12 cellular contexts compared by ENCODE assay signal in the genomic region with DNA sequence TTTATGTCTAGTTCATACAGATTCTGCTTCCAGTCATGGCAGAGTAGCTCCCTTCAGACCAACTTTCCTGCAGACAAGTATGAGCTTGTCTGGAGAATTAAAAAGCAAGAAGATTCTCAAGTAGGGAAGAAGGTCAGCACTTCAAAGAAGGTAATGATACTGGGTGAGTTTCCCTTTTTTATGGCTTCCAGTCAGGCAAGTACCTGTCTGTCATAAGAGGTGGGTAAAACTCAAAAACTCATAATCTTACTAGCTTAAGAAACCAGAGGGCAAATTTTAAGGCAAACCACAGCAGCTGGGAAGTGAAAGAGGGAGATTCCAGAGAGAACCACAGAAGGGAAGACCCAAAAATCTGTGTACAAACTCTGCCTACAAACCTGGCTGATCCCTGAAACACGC. TPM values are rescaled to one million over a fixed set of nuclear protein-coding genes. Genes with fewer than 3 reads are reported as not detected.
A peak's percentile ranks its signal among the peaks of the same experiment; 100 is the strongest.
DNase-seq lines count a peak whose midpoint lies in the region; ATAC-seq and TF ChIP-seq lines count a peak whose summit lies in the region.
"Had no signal": no experiment of that assay in that cellular context is flagged by ENCODE, and none has a peak within 500 bp of the region (broad histone marks: within the 10 kb centered on the region; RNA-seq: fewer than 3 reads in every experiment).

No MANE protein-coding gene starts in this region.

- H3K4me1 Mint-ChIP-seq in activated CD8-positive, alpha-beta T cell treated with anti-CD3 and anti-CD28 coated beads for 36 hours (ENCODE audit: low read depth) = peaks cover 67% of the 10 kb centered on the region
- peaks cover 61% of the 10 kb centered on the region for H3K4me1 Mint-ChIP-seq in activated CD8-positive, alpha-beta T cell treated with anti-CD3 and anti-CD28 coated beads, Interleukin-2, amount 10 ng/mL, durations not matched to agents 7 days and 5 days (ENCODE audit: low read depth)
- H3K4me1 Mint-ChIP-seq in activated T-helper 17 cell treated with anti-CD3 and anti-CD28 coated beads, Interleukin-2, amount 50 U/mL, for 72 hours = peaks cover 50% of the 10 kb centered on the region

- TF ChIP-seq CTCF in activated CD8-positive, alpha-beta T cell treated with anti-CD3 and anti-CD28 coated beads for 36 hours (IDR thresholded peaks at IDR 0.05) = no peak
- TF ChIP-seq CTCF in testis (IDR thresholded peaks at IDR 0.05) = no peak

- H4K91ac ChIP-seq in trophoblast cell (ENCODE audit: low read depth, low read length) = no peak overlapping the region

- no peaks in the 10 kb centered on the region for H3K79me1 ChIP-seq in trophoblast cell (ENCODE audit: low read length)

- H3K18ac ChIP-seq in trophoblast cell (ENCODE audit: low read length) = no peak overlapping the region

- H3K9ac ChIP-seq in trophoblast cell (ENCODE audit: low read length) = no peak overlapping the region

- no CpG with 5 or more reads among the region's 1 CpG for WGBS in trophoblast cell (ENCODE audit: extremely low coverage, insufficient coverage, insufficient read length)
- 83 to 88% methylated on average over 1 of the region's 1 CpG for WGBS in testis, 2 donors

- no peak overlapping the region for H3K14ac ChIP-seq in trophoblast cell (ENCODE audit: low read length)

- H4K12ac ChIP-seq in trophoblast cell (ENCODE audit: low read depth, low read length) = no peak overlapping the region

- no peak overlapping the region for H2BK5ac ChIP-seq in trophoblast cell (ENCODE audit: low read depth, low read length, poor library complexity)

- CTCF ChIA-PET in activated CD8-positive, alpha-beta T cell treated with anti-CD3 and anti-CD28 coated beads for 36 hours (lab: Charles Lee) = interaction anchor here (0.9 to 1.2 kb wide), 4 partner anchors 13 to 126 kb away, joined by 3 to 4 read pairs (median 3); no protein-coding TSS in a partner anchor
- CTCF ChIA-PET in activated CD8-positive, alpha-beta T cell treated with anti-CD3 and anti-CD28 coated beads, Interleukin-2, amount 10 ng/mL, durations not matched to agents 7 days and 5 days (lab: Charles Lee) = interaction anchor here (1.2 kb wide), 2 partner anchors 12 to 324 kb away, joined by 3 read pairs; no protein-coding TSS in a partner anchor

- POLR2A ChIA-PET in activated CD8-positive, alpha-beta T cell treated with anti-CD3 and anti-CD28 coated beads for 36 hours (lab: Charles Lee) = interaction anchor here (1.0 kb wide), 1 partner anchor 9 kb away, joined by 3 read pairs; no protein-coding TSS in a partner anchor
- POLR2A ChIA-PET in activated CD8-positive, alpha-beta T cell treated with anti-CD3 and anti-CD28 coated beads, Interleukin-2, amount 10 ng/mL, durations not matched to agents 7 days and 5 days (lab: Charles Lee) = no interaction called here

- H3K27me3 Mint-ChIP-seq in activated CD8-positive, alpha-beta T cell treated with anti-CD3 and anti-CD28 coated beads for 36 hours = no peaks in the 10 kb centered on the region
- no peaks in the 10 kb centered on the region for H3K27me3 Mint-ChIP-seq in activated CD8-positive, alpha-beta T cell treated with anti-CD3 and anti-CD28 coated beads, Interleukin-2, amount 10 ng/mL, durations not matched to agents 7 days and 5 days (ENCODE audit: low read depth)
- no peaks in the 10 kb centered on the region for H3K27me3 Mint-ChIP-seq in activated T-helper 17 cell treated with anti-CD3 and anti-CD28 coated beads, Interleukin-2, amount 50 U/mL, for 72 hours

- no peak overlapping the region for H2BK120ac ChIP-seq in trophoblast cell (ENCODE audit: insufficient read depth, low read length, poor library complexity)

- no peak overlapping the region for H2AK5ac ChIP-seq in trophoblast cell (ENCODE audit: low read length)

- peaks cover 5 to 13% of the 10 kb centered on the region in 2 experiments for H3K4me1 ChIP-seq in trophoblast cell (ENCODE audit: control insufficient read depth in 1 of 2, insufficient read depth in 2 of 2, low read length in 2 of 2)
- H3K4me1 ChIP-seq in testis = no peaks in the 10 kb centered on the region

- H3K4me3 Mint-ChIP-seq in activated CD8-positive, alpha-beta T cell treated with anti-CD3 and anti-CD28 coated beads for 36 hours = no peak overlapping the region
- H3K4me3 Mint-ChIP-seq in activated CD8-positive, alpha-beta T cell treated with anti-CD3 and anti-CD28 coated beads, Interleukin-2, amount 10 ng/mL, durations not matched to agents 7 days and 5 days = no peak overlapping the region
- H3K4me3 Mint-ChIP-seq in activated T-helper 17 cell treated with anti-CD3 and anti-CD28 coated beads, Interleukin-2, amount 50 U/mL, for 72 hours = peak overlapping the region; percentile 62

- peak overlapping the region; percentile 13 for H3K27ac Mint-ChIP-seq in activated CD8-positive, alpha-beta T cell treated with anti-CD3 and anti-CD28 coated beads for 36 hours
- no peak overlapping the region for H3K27ac Mint-ChIP-seq in activated CD8-positive, alpha-beta T cell treated with anti-CD3 and anti-CD28 coated beads, Interleukin-2, amount 10 ng/mL, durations not matched to agents 7 days and 5 days
- H3K27ac Mint-ChIP-seq in activated T-helper 17 cell treated with anti-CD3 and anti-CD28 coated beads, Interleukin-2, amount 50 U/mL, for 72 hours = peak overlapping the region; percentile 78

- TF ChIP-seq POLR2A in testis (IDR thresholded peaks at IDR 0.05) = no peak

- H3K23ac ChIP-seq in trophoblast cell (ENCODE audit: low read length) = no peak overlapping the region

- H3K9me3 Mint-ChIP-seq in activated CD8-positive, alpha-beta T cell treated with anti-CD3 and anti-CD28 coated beads for 36 hours = no peaks in the 10 kb centered on the region
- H3K9me3 Mint-ChIP-seq in activated CD8-positive, alpha-beta T cell treated with anti-CD3 and anti-CD28 coated beads, Interleukin-2, amount 10 ng/mL, durations not matched to agents 7 days and 5 days (ENCODE audit: insufficient read depth) = no peaks in the 10 kb centered on the region
- no peaks in the 10 kb centered on the region for H3K9me3 Mint-ChIP-seq in activated T-helper 17 cell treated with anti-CD3 and anti-CD28 coated beads, Interleukin-2, amount 50 U/mL, for 72 hours
- H3K9me3 Mint-ChIP-seq: naive thymus-derived CD4-positive, alpha-beta T cell had no signal

- H3K4me2 ChIP-seq in trophoblast cell (ENCODE audit: low read length) = no peak overlapping the region

- H2BK12ac ChIP-seq in trophoblast cell (ENCODE audit: low read length) = no peak overlapping the region

- H3K9me3 ChIP-seq in trophoblast cell (ENCODE audit: insufficient read depth, low read depth, low read length) = no peaks in the 10 kb centered on the region
- no peaks in the 10 kb centered on the region for H3K9me3 ChIP-seq in testis

- H4K8ac ChIP-seq in trophoblast cell (ENCODE audit: low read depth, low read length) = no peak overlapping the region

- peak; percentile 34 for DNase-seq in activated CD8-positive, alpha-beta T cell treated with anti-CD3 and anti-CD28 coated beads for 36 hours
- DNase-seq in activated CD8-positive, alpha-beta T cell treated with anti-CD3 and anti-CD28 coated beads, Interleukin-2, amount 10 ng/mL, durations not matched to agents 7 days and 5 days = no peak
- DNase-seq in trophoblast cell (no peak), testis (no peak), NCI-H2196 treated with DMSO at 0.1 percent for 48 hours (lab: John Stamatoyannopoulos, UW; ENCODE audit: unreplicated experiment) (no peak), NCI-H748 treated with DMSO at 0.1 percent for 48 hours (lab: John Stamatoyannopoulos, UW) (no peak)
- DNase-seq: activated CD4-positive, alpha-beta T cell treated with anti-CD3 and anti-CD28 coated beads for 1 hour; caudate nucleus; naive thymus-derived CD4-positive, alpha-beta T cell; NCI-H1105 treated with DMSO at 0.1 percent for 48 hours had no signal

- H3K27me3 ChIP-seq in trophoblast cell (ENCODE audit: insufficient read depth, low read length) (no peaks in the 10 kb centered on the region), testis (no peaks in the 10 kb centered on the region)

- peaks cover 8% of the 10 kb centered on the region for H3K79me2 ChIP-seq in trophoblast cell (ENCODE audit: control insufficient read depth, insufficient read depth, low read length, poor library complexity)

- H3K4me3 ChIP-seq in trophoblast cell (ENCODE audit: low read depth, low read length) = no peak overlapping the region
- H3K4me3 ChIP-seq in testis = no peak overlapping the region

- intact Hi-C loops in activated CD8-positive, alpha-beta T cell treated with anti-CD3 and anti-CD28 coated beads for 36 hours (cut with micrococcal nuclease) = loop anchor here (5.0 kb wide), 1 partner anchor 41 kb away; no protein-coding TSS in a partner anchor
- intact Hi-C loops in testis (cut with DNase I; ENCODE audit: low total_unique reads) = no loop called here

- peaks cover 2% of the 10 kb centered on the region for H3K36me3 Mint-ChIP-seq in activated CD8-positive, alpha-beta T cell treated with anti-CD3 and anti-CD28 coated beads for 36 hours (ENCODE audit: low read depth)
- peaks cover 6% of the 10 kb centered on the region for H3K36me3 Mint-ChIP-seq in activated CD8-positive, alpha-beta T cell treated with anti-CD3 and anti-CD28 coated beads, Interleukin-2, amount 10 ng/mL, durations not matched to agents 7 days and 5 days (ENCODE audit: low read depth)
- H3K36me3 Mint-ChIP-seq in activated T-helper 17 cell treated with anti-CD3 and anti-CD28 coated beads, Interleukin-2, amount 50 U/mL, for 72 hours (ENCODE audit: low read depth) = no peaks in the 10 kb centered on the region

- H2AFZ ChIP-seq in trophoblast cell (ENCODE audit: insufficient read depth, low read length, poor library complexity) = no peak overlapping the region

- H3K4ac ChIP-seq in trophoblast cell (ENCODE audit: low read depth, low read length) = no peak overlapping the region

- H3K36me3 ChIP-seq in trophoblast cell (ENCODE audit: control insufficient read depth in 1 of 2, insufficient read depth in 2 of 2, low read length in 2 of 2) = no peaks in the 10 kb centered on the region
- H3K36me3 ChIP-seq in testis (ENCODE audit: low read depth, missing control alignments) = no peaks in the 10 kb centered on the region

- H3K27ac ChIP-seq in trophoblast cell (ENCODE audit: low read depth, low read length) (peak overlapping the region; percentile 37), testis (no peak overlapping the region)

- peak; percentile 27 for ATAC-seq in activated CD8-positive, alpha-beta T cell treated with anti-CD3 and anti-CD28 coated beads for 36 hours
- no peak for ATAC-seq in activated CD8-positive, alpha-beta T cell treated with anti-CD3 and anti-CD28 coated beads, Interleukin-2, amount 10 ng/mL, durations not matched to agents 7 days and 5 days
- ATAC-seq in HG02852 (IDR thresholded peaks at IDR 0.05; ENCODE audit: unreplicated experiment) = peak; percentile 39
- ATAC-seq in activated T-helper 17 cell treated with anti-CD3 and anti-CD28 coated beads, Interleukin-2, amount 50 U/mL, for 72 hours (replicated peaks) = peak; percentile 55
- ATAC-seq: naive thymus-derived CD4-positive, alpha-beta T cell had no signal

RNA-seq across cellular contexts. Expression of a gene that starts 54.2 kb away (rescaled TPM):
- 10 to 100 TPM; 40.6 to 44.3 TPM for total RNA-seq in activated CD8-positive, alpha-beta T cell treated with anti-CD3 and anti-CD28 coated beads for 36 hours
- total RNA-seq in activated CD8-positive, alpha-beta T cell treated with anti-CD3 and anti-CD28 coated beads, Interleukin-2, amount 10 ng/mL, durations not matched to agents 7 days and 5 days = 10 to 100 TPM; 78.5 to 81.1 TPM
- total RNA-seq in activated T-helper 17 cell treated with anti-CD3 and anti-CD28 coated beads, Interleukin-2, amount 50 U/mL, for 72 hours = 10 to 100 TPM; 18.9 to 68.5 TPM
- 57.3 and 58.2 TPM in 2 replicates for polyA plus RNA-seq in trophoblast cell (2013)
- total RNA-seq in testis = 10 to 100 TPM; 73.6 to 88.8 TPM
- 51.2 TPM for polyA plus RNA-seq in testis (ENCODE audit: insufficient read depth, low read depth, low replicate concordance)
